ENCODE assay signal across 12 cellular contexts in the genomic region with DNA sequence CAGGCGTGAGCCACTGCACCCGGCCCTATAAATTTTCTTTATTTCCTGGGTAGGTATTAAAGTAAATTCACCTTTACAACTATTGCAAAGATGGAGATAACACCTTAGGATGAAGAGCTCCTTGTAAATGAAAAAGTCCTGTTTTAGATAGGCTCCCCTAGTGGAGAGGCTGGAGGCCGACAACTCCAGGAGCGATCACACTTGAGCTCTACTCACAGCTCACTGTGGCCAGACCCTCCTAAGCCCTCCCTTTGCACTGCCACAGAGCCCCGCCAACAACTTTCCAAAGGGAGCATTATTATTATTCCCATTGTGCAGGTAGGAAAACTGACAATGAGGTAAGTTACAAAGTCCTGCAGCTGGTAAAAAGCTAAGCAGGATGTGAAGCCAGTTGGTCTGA.
DNase-seq lines count a peak whose midpoint lies in the region; ATAC-seq and TF ChIP-seq lines count a peak whose summit lies in the region.
"Had no signal": no experiment of that assay in that cellular context is flagged by ENCODE, and none has a peak within 500 bp of the region (broad histone marks: within the 10 kb centered on the region; RNA-seq: fewer than 3 reads in every experiment).

No MANE protein-coding gene starts in this region.

- in situ Hi-C loops in GM23248 (cut with MboI), result loop anchor here (25.0 kb wide), 1 partner anchor 476 kb away; no protein-coding TSS in a partner anchor

- H2AFZ ChIP-seq in GM23248, result no peak overlapping the region
- no peak overlapping the region for H2AFZ ChIP-seq in hepatocyte

- H3F3A ChIP-seq in GM23248 (ENCODE audit: insufficient read depth), result no peaks in the 10 kb centered on the region

- DNase-seq in BE2C (no peak), GM23248 (peak; percentile 17), RWPE2 (ENCODE audit: low spot score) (no peak), hepatocyte (ENCODE audit: low spot score) (no peak), COLO668 (lab: John Stamatoyannopoulos, UW; ENCODE audit: unreplicated experiment) (no peak)
- DNase-seq: activated naive CD4-positive, alpha-beta T cell; erythroblast; NCI-H2029 had no signal

- H3K4me1 ChIP-seq in BE2C (peaks cover 20% of the 10 kb centered on the region), GM23248 (ENCODE audit: insufficient read depth) (no peaks in the 10 kb centered on the region), RWPE2 (ENCODE audit: insufficient read depth, poor library complexity, severe bottlenecking) (no peaks in the 10 kb centered on the region), hepatocyte (ENCODE audit: insufficient read depth) (peaks cover 23% of the 10 kb centered on the region)

- H3K9ac ChIP-seq in GM23248, result no peak overlapping the region

- H4K20me1 ChIP-seq in GM23248 (ENCODE audit: insufficient read depth) (no peaks in the 10 kb centered on the region), hepatocyte (ENCODE audit: insufficient read depth, poor library complexity, severe bottlenecking) (no peaks in the 10 kb centered on the region)

- H3K9me2 ChIP-seq in GM23248 (ENCODE audit: insufficient read depth), result no peaks in the 10 kb centered on the region
- no peaks in the 10 kb centered on the region for H3K9me2 ChIP-seq in hepatocyte (replicated peaks; ENCODE audit: insufficient read depth)

- H3K27me3 ChIP-seq in BE2C (no peaks in the 10 kb centered on the region), GM23248 (replicated peaks; ENCODE audit: insufficient read depth) (peaks cover 9% of the 10 kb centered on the region; the same call in 1 of the 2 replicates), RWPE2 (ENCODE audit: insufficient read depth, poor library complexity, severe bottlenecking) (no peaks in the 10 kb centered on the region), hepatocyte (no peaks in the 10 kb centered on the region)
- H3K27me3 ChIP-seq: tibial nerve had no signal

- H3K79me2 ChIP-seq in GM23248 (ENCODE audit: insufficient read depth) (no peaks in the 10 kb centered on the region), hepatocyte (no peaks in the 10 kb centered on the region)

- no peak overlapping the region for H3K4me3 ChIP-seq in BE2C (ENCODE audit: low read depth, low read length)
- no peak overlapping the region for H3K4me3 ChIP-seq in GM23248
- H3K4me3 ChIP-seq in RWPE2 (ENCODE audit: severe bottlenecking), result no peak overlapping the region
- H3K4me3 ChIP-seq in hepatocyte, result no peak overlapping the region
- H3K4me3 ChIP-seq: tibial nerve had no signal

- H3K27ac ChIP-seq in GM23248, result no peak overlapping the region
- H3K27ac ChIP-seq in RWPE2 (ENCODE audit: poor library complexity, severe bottlenecking), result no peak overlapping the region
- H3K27ac ChIP-seq in hepatocyte, result no peak overlapping the region

- TF ChIP-seq CTCF in BE2C (IDR thresholded peaks at IDR 0.05; ENCODE audit: low read depth, low read length) (peak; percentile 61), RWPE2 (IDR thresholded peaks at IDR 0.05; ENCODE audit: poor library complexity, severe bottlenecking) (peak; percentile 40), hepatocyte (IDR thresholded peaks at IDR 0.05; ENCODE audit: poor library complexity) (peak; percentile 33)

- ATAC-seq in RWPE2 (ENCODE audit: low read depth), result peak; percentile 23; the same call in 1 of the 3 replicates
- no peak for ATAC-seq in HG03432 (IDR thresholded peaks at IDR 0.05; ENCODE audit: unreplicated experiment)
- ATAC-seq in GM19397 (IDR thresholded peaks at IDR 0.05; ENCODE audit: unreplicated experiment), result no peak
- no peak for ATAC-seq in GM19463 (IDR thresholded peaks at IDR 0.05; ENCODE audit: unreplicated experiment)

- H3K4me2 ChIP-seq in GM23248 (ENCODE audit: unreplicated experiment), result no peak overlapping the region
- no peak overlapping the region for H3K4me2 ChIP-seq in hepatocyte

- H3K36me3 ChIP-seq in BE2C, result no peaks in the 10 kb centered on the region
- H3K36me3 ChIP-seq in GM23248 (ENCODE audit: low read depth), result no peaks in the 10 kb centered on the region
- H3K36me3 ChIP-seq in RWPE2 (ENCODE audit: low read depth), result no peaks in the 10 kb centered on the region
- H3K36me3 ChIP-seq in hepatocyte (replicated peaks; ENCODE audit: insufficient read depth, low read depth), result no peaks in the 10 kb centered on the region
- H3K36me3 ChIP-seq: tibial nerve had no signal

- 75 to 84% methylated on average over 5 of the region's 5 CpGs for WGBS in GM23248 (ENCODE audit: low coverage in 1 of 2, low lambda C conversion rate in 2 of 2, missing lambda C conversion rate in 2 of 2), 2 experiments
- WGBS in hepatocyte (ENCODE audit: low lambda C conversion rate, missing lambda C conversion rate), result 83% methylated on average over 5 of the region's 5 CpGs

- H3K9me3 ChIP-seq in BE2C (no peaks in the 10 kb centered on the region), GM23248 (ENCODE audit: low read depth) (no peaks in the 10 kb centered on the region), RWPE2 (ENCODE audit: severe bottlenecking) (no peaks in the 10 kb centered on the region), hepatocyte (ENCODE audit: low read depth) (no peaks in the 10 kb centered on the region)
- H3K9me3 ChIP-seq: tibial nerve had no signal
